29 cellular contexts compared by ENCODE assay signal in genomic region chr9:124535846-124536245, GRCh38. TPM values are rescaled to one million over a fixed set of nuclear protein-coding genes. Genes with fewer than 3 reads are reported as not detected.
"Had no signal": no experiment of that assay in that cellular context is flagged by ENCODE, and none has a peak within 500 bp of the region (broad histone marks: within the 10 kb centered on the region; RNA-seq: fewer than 3 reads in every experiment).

No MANE protein-coding gene starts in this region.

- H3K36me3 Mint-ChIP-seq: naive thymus-derived CD4-positive, alpha-beta T cell had no signal

- ATAC-seq: esophagus mucosa; heart left ventricle; naive thymus-derived CD4-positive, alpha-beta T cell had no signal

- DNase-seq: effector CD4-positive, alpha-beta T cell; heart left ventricle; hypothalamus; kidney glomerular epithelial cell; naive thymus-derived CD4-positive, alpha-beta T cell; nephron progenitor cell; right cardiac atrium; small intestine; stimulated activated CD4-positive, alpha-beta T cell treated with anti-CD3 and anti-CD28 coated beads, Interleukin-12 subunit alpha, Interleukin-12 subunit beta, amount 100 ng/mL, for 4 hours; stimulated activated naive CD4-positive, alpha-beta T cell; stomach; substantia nigra; transverse colon had no signal

- H3K4me1 Mint-ChIP-seq: naive thymus-derived CD4-positive, alpha-beta T cell had no signal

- H3K36me3 ChIP-seq: stomach, thoracic aorta, transverse colon had no signal

- H3K9me3 ChIP-seq: heart left ventricle, neutrophil, stomach, thoracic aorta, transverse colon had no signal

- H3K4me1 ChIP-seq: heart left ventricle, transverse colon had no signal

- H3K4me3 ChIP-seq: coronary artery, heart left ventricle, stomach, thoracic aorta, transverse colon had no signal

- H3K9me3 Mint-ChIP-seq: naive thymus-derived CD4-positive, alpha-beta T cell; nephron progenitor cell had no signal

- H3K27ac Mint-ChIP-seq: naive thymus-derived CD4-positive, alpha-beta T cell; nephron progenitor cell had no signal

- FAIRE-seq: frontal cortex, islet of Langerhans, small intestine had no signal

- H3K27me3 ChIP-seq: heart left ventricle, neutrophil, stomach, transverse colon had no signal

- H3K27ac ChIP-seq: coronary artery, heart left ventricle, neutrophil, stomach, thoracic aorta, transverse colon had no signal

- H3K4me3 Mint-ChIP-seq: naive thymus-derived CD4-positive, alpha-beta T cell; nephron progenitor cell had no signal

RNA-seq across cellular contexts. Expression of gene NR5A1, which starts 28.6 kb away (rescaled TPM):
- total RNA-seq: dermis microvascular lymphatic vessel endothelial cell, esophagus mucosa, fibroblast of lung, frontal cortex, glomerular endothelial cell, heart left ventricle, liver, lung microvascular endothelial cell, mesenteric fat pad, mononuclear cell, osteoblast, pulmonary artery endothelial cell, right cardiac atrium, stomach, thoracic aorta, transverse colon, urinary bladder had no signal
- polyA plus RNA-seq: fibroblast of lung; liver; naive thymus-derived CD4-positive, alpha-beta T cell; right cardiac atrium; urinary bladder had no signal
